In the genomic region with DNA sequence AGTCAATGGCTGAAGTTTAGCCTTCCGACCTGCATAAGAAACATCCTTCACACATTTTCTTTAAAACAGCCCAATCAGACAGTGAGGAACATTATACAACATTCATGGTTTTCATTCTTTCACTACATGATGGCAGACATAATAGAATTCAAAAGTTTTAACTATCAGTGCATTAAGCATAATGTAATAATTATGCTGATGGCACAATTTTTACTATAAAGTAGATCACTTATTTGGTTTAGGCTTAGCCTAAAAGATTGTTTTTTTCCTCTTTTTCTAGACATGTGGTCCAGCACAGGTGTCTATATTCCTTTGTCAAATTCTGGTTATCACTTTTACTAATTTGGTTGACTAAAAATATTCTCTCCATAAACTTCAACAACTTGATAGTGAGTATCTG, we compare ENCODE assay signal across 27 cellular contexts.
"Had no signal": no experiment of that assay in that cellular context is flagged by ENCODE, and none has a peak within 500 bp of the region (broad histone marks: within the 10 kb centered on the region; RNA-seq: fewer than 3 reads in every experiment).

No MANE protein-coding gene starts in this region.

- H3K27ac Mint-ChIP-seq: immature natural killer cell; natural killer cell; nephron progenitor cell; progenitor cell of endocrine pancreas; stimulated activated naive B cell treated with anti-CD40 and anti-IgM and Interleukin-4, amounts not matched to agents 10 μg/mL and 1 μg/mL and 100 μg/mL, for 72 hours had no signal

- H3K36me3 ChIP-seq: left lung, lower lobe of right lung, ovary, right atrium auricular region, stomach, thyroid gland, transverse colon, upper lobe of left lung, vagina had no signal

- H3K9me3 ChIP-seq: left lung, lower lobe of right lung, ovary, right atrium auricular region, stomach, testis, thyroid gland, transverse colon, upper lobe of left lung, vagina had no signal

- H3K9me3 Mint-ChIP-seq: immature natural killer cell; natural killer cell; nephron progenitor cell; stimulated activated naive B cell treated with anti-CD40 and anti-IgM and Interleukin-4, amounts not matched to agents 10 μg/mL and 1 μg/mL and 100 μg/mL, for 72 hours had no signal

- H3K4me3 Mint-ChIP-seq: immature natural killer cell; natural killer cell; nephron progenitor cell; stimulated activated naive B cell treated with anti-CD40 and anti-IgM and Interleukin-4, amounts not matched to agents 10 μg/mL and 1 μg/mL and 100 μg/mL, for 72 hours had no signal

- H3K27me3 Mint-ChIP-seq: progenitor cell of endocrine pancreas had no signal

- H3K4me1 ChIP-seq: left lung, lower lobe of right lung, right atrium auricular region, stomach, testis, thyroid gland, transverse colon, upper lobe of left lung, vagina had no signal

- FAIRE-seq: kidney had no signal

- H3K4me1 Mint-ChIP-seq: immature natural killer cell; natural killer cell; stimulated activated naive B cell treated with anti-CD40 and anti-IgM and Interleukin-4, amounts not matched to agents 10 μg/mL and 1 μg/mL and 100 μg/mL, for 72 hours had no signal

- DNase-seq: hypothalamus; immature natural killer cell; kidney; left colon; left lung; lower lobe of right lung; mammary epithelial cell; mesenchymal stem cell; natural killer cell; nephron progenitor cell; ovary; stimulated activated CD4-positive, alpha-beta T cell treated with anti-CD3 and anti-CD28 coated beads, Interleukin-12 subunit alpha, Interleukin-12 subunit beta, amount 100 ng/mL, for 4 hours; stimulated activated CD4-positive, alpha-beta T cell treated with anti-CD3 and anti-CD28 coated beads, Interleukin-15, amount 100 ng/mL, for 24 hours; stimulated activated CD4-positive, alpha-beta T cell treated with anti-CD3 and anti-CD28 coated beads, Interleukin-2, amount 100 ng/mL, for 24 hours; stimulated activated CD4-positive, alpha-beta T cell treated with anti-CD3 and anti-CD28 coated beads, Interleukin-4, amount 100 ng/mL, for 1 hour; stimulated activated naive B cell treated with anti-CD40 and anti-IgM and Interleukin-4, amounts not matched to agents 10 μg/mL and 1 μg/mL and 100 μg/mL, for 72 hours; stimulated activated naive CD8-positive, alpha-beta T cell treated with anti-CD3 and anti-CD28 coated beads, Interleukin-15, Interleukin-2, amounts not matched to agents 100 U/mL and 50 U/mL, for 24 hours; stomach; testis; thyroid gland; transverse colon; upper lobe of left lung had no signal

- H3K4me3 ChIP-seq: left lung, lower lobe of right lung, ovary, right atrium auricular region, skin epidermis, stomach, testis, thyroid gland, transverse colon, upper lobe of left lung, vagina had no signal

- H3K27ac ChIP-seq: left lung, lower lobe of right lung, ovary, right atrium auricular region, skin epidermis, stomach, testis, thyroid gland, transverse colon, upper lobe of left lung, vagina had no signal

- ATAC-seq: left colon; left lung; lower lobe of right lung; natural killer cell; sciatic nerve; stimulated activated naive B cell treated with anti-CD40 and anti-IgM and Interleukin-4, amounts not matched to agents 10 μg/mL and 1 μg/mL and 100 μg/mL, for 72 hours; stimulated activated naive CD8-positive, alpha-beta T cell treated with anti-CD3 and anti-CD28 coated beads, Interleukin-15, Interleukin-2, amounts not matched to agents 100 U/mL and 50 U/mL, for 24 hours had no signal

- H3K36me3 Mint-ChIP-seq: immature natural killer cell; natural killer cell; stimulated activated naive B cell treated with anti-CD40 and anti-IgM and Interleukin-4, amounts not matched to agents 10 μg/mL and 1 μg/mL and 100 μg/mL, for 72 hours had no signal

- H3K27me3 ChIP-seq: left lung, ovary, right atrium auricular region, stomach, testis, thyroid gland, transverse colon, upper lobe of left lung, vagina had no signal
